ENCODE assay signal across 20 cellular contexts in the genomic region with DNA sequence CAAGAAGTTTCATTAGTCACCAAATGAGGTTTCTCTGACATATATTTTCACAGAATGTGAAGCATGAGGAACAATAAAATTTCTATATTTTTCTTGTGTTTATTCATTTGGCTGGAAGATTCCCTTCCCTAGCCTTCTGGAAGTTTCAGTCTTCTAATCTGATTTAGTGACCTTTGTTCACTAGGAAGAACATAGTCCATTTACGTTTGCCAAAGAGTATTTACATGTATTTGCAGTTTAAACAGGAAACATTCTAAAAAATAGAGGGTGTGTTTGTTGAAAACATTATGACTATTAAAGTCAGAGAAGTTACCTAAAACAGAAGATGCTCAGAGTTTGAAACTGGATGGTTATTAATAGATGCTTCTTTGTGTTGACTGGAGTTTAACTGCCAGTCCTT.
A peak's percentile ranks its signal among the peaks of the same experiment; 100 is the strongest.
DNase-seq lines count a peak whose midpoint lies in the region; ATAC-seq, FAIRE-seq and TF ChIP-seq lines count a peak whose summit lies in the region.
"Had no signal": no experiment of that assay in that cellular context is flagged by ENCODE, and none has a peak within 500 bp of the region (broad histone marks: within the 10 kb centered on the region; RNA-seq: fewer than 3 reads in every experiment).

No MANE protein-coding gene starts in this region.

- TF ChIP-seq EP300 in HepG2 (IDR thresholded peaks at IDR 0.05; ENCODE audit: low read depth in 2 of 2, low read length in 2 of 2) (peak in 1 of 2 experiments; percentile 7; a peak in 1 of 4 replicates), HepG2 (CRISPR knock-in tag; IDR thresholded peaks at IDR 0.05; ENCODE audit: borderline replicate concordance) (no peak)

- H3K27me3 ChIP-seq in HepG2 (ENCODE audit: control insufficient read depth in 1 of 2, insufficient read depth in 2 of 2, low read length in 2 of 2), result no peaks in the 10 kb centered on the region
- H3K27me3 ChIP-seq: BLaER1 treated with 17β-estradiol and CSF1 and Interleukin-3, amounts not matched to agents 10 nM and 100 nM had no signal

- no peak for FAIRE-seq in HepG2 (lab: Jason Lieb, UNC)
- FAIRE-seq: A549, D721Med, GM12878, GM12892, GM18507 had no signal

- H3K9ac ChIP-seq in HepG2 (ENCODE audit: insufficient read depth, low read depth, low read length), result no peak overlapping the region
- H3K9ac ChIP-seq: BLaER1 treated with 17β-estradiol and CSF1 and Interleukin-3, amounts not matched to agents 10 nM and 100 nM had no signal

- no peaks in the 10 kb centered on the region for H3K9me3 ChIP-seq in HepG2 (ENCODE audit: low read length)
- H3K9me3 ChIP-seq: A549; BLaER1 treated with 17β-estradiol and CSF1 and Interleukin-3, amounts not matched to agents 10 nM and 100 nM; Caco-2 had no signal

- H3K4me2 ChIP-seq in HepG2 (ENCODE audit: low read depth, low read length), result no peak overlapping the region
- H3K4me2 ChIP-seq: A549; BLaER1 treated with 17β-estradiol and CSF1 and Interleukin-3, amounts not matched to agents 10 nM and 100 nM had no signal

- no peaks in the 10 kb centered on the region for H3K79me2 ChIP-seq in HepG2 (ENCODE audit: insufficient read depth, low read length)

- TF ChIP-seq CTCF in HepG2 (CRISPR knock-in tag; IDR thresholded peaks at IDR 0.05), result no peak

- no TSS peak for BruUV-seq in HepG2 (replicated peaks; lab: Mats Ljungman, UMichigan)

- peaks cover 29% of the 10 kb centered on the region for H3K4me1 ChIP-seq in HepG2 (ENCODE audit: insufficient read depth, low read length)
- H3K4me1 ChIP-seq: A549; BLaER1 treated with 17β-estradiol and CSF1 and Interleukin-3, amounts not matched to agents 10 nM and 100 nM; Caco-2 had no signal

- POLR2A ChIA-PET in HepG2 (lab: Yijun Ruan, JAX), result no interaction called here

- peak; percentile 32; the same call in 1 of the 3 replicates for ATAC-seq in HepG2
- no peak for ATAC-seq in Right ventricle myocardium inferior
- ATAC-seq: A549; CD8-positive, alpha-beta T cell; GM12878 had no signal

- in situ Hi-C loops in HepG2 (cut with HindIII; ENCODE audit: extremely low pct_ligation_motif_present, low pct_unique_long_range_greater_than_20kb), result no loop called here

- H3K27ac ChIP-seq in HepG2 (ENCODE audit: extremely low read length, insufficient read depth, low read length) (no peak overlapping the region), substantia nigra (ENCODE audit: low read depth, low read length, poor library complexity, severe bottlenecking) (peak overlapping the region; percentile 61)
- H3K27ac ChIP-seq: 22Rv1; A549; BLaER1 treated with 17β-estradiol and CSF1 and Interleukin-3, amounts not matched to agents 10 nM and 100 nM; C4-2B had no signal

- H3K4me3 ChIP-seq in HepG2 (replicated peaks in 1 of 3; ENCODE audit: insufficient read depth in 1 of 3, low read depth in 2 of 3, low read length in 3 of 3), result no peak overlapping the region
- H3K4me3 ChIP-seq: A549; BLaER1 treated with 17β-estradiol and CSF1 and Interleukin-3, amounts not matched to agents 10 nM and 100 nM; GM12878 had no signal

- H3K36me3 ChIP-seq in HepG2 (replicated peaks in 1 of 2; ENCODE audit: control insufficient read depth in 1 of 2, insufficient read depth in 2 of 2, low read length in 2 of 2), result no peaks in the 10 kb centered on the region
- H3K36me3 ChIP-seq: BLaER1 treated with 17β-estradiol and CSF1 and Interleukin-3, amounts not matched to agents 10 nM and 100 nM had no signal

- TF ChIP-seq RAD21 in HepG2 (CRISPR knock-in tag; IDR thresholded peaks at IDR 0.05), result no peak

- CTCF ChIA-PET in HepG2 (lab: Yijun Ruan, JAX; ENCODE audit: low intra/inter-chr PET ratio, low total read pairs), result no interaction called here

- no peaks in the 10 kb centered on the region for H4K20me1 ChIP-seq in HepG2 (ENCODE audit: insufficient read depth, low read length)
- H4K20me1 ChIP-seq: BLaER1 treated with 17β-estradiol and CSF1 and Interleukin-3, amounts not matched to agents 10 nM and 100 nM had no signal

- WGBS in HepG2 (ENCODE audit: low lambda C conversion rate), result 0% methylated on average over 1 of the region's 1 CpG

- no peak for TF ChIP-seq POLR2A in HepG2 (IDR thresholded peaks at IDR 0.05; ENCODE audit: insufficient read depth in 1 of 2, low read depth in 2 of 2, low read length in 2 of 2)

- DNase-seq in EH (ENCODE audit: low read depth), result peak; percentile 29
- peak; percentile 9 for DNase-seq in HepG2 (ENCODE audit: low spot score)
- no peak for DNase-seq in substantia nigra (lab: John Stamatoyannopoulos, UW)
- no peak for DNase-seq in Right ventricle myocardium inferior (ENCODE audit: missing footprints)
- DNase-seq in NCI-H187 (lab: John Stamatoyannopoulos, UW), result no peak
- DNase-seq: AML-193; Caco-2; Calu3; CD4-positive, alpha-beta T cell; CD8-positive, alpha-beta T cell; EL; GDM1 had no signal

- no peak overlapping the region for H2AFZ ChIP-seq in HepG2 (ENCODE audit: low read length)

- intact Hi-C loops in HepG2 (cut with micrococcal nuclease; ENCODE audit: unreplicated experiment) (loop anchor here (10.0 kb wide), 1 partner anchor 138 kb away; no protein-coding TSS in a partner anchor), Right ventricle myocardium inferior (cut with DNase I) (no loop called here)

TF ChIP-seq in HepG2, 621 proteins besides CTCF, POLR2A, EP300 and RAD21 (continues in another document):
- TF ChIP-seq, protein P1, sequence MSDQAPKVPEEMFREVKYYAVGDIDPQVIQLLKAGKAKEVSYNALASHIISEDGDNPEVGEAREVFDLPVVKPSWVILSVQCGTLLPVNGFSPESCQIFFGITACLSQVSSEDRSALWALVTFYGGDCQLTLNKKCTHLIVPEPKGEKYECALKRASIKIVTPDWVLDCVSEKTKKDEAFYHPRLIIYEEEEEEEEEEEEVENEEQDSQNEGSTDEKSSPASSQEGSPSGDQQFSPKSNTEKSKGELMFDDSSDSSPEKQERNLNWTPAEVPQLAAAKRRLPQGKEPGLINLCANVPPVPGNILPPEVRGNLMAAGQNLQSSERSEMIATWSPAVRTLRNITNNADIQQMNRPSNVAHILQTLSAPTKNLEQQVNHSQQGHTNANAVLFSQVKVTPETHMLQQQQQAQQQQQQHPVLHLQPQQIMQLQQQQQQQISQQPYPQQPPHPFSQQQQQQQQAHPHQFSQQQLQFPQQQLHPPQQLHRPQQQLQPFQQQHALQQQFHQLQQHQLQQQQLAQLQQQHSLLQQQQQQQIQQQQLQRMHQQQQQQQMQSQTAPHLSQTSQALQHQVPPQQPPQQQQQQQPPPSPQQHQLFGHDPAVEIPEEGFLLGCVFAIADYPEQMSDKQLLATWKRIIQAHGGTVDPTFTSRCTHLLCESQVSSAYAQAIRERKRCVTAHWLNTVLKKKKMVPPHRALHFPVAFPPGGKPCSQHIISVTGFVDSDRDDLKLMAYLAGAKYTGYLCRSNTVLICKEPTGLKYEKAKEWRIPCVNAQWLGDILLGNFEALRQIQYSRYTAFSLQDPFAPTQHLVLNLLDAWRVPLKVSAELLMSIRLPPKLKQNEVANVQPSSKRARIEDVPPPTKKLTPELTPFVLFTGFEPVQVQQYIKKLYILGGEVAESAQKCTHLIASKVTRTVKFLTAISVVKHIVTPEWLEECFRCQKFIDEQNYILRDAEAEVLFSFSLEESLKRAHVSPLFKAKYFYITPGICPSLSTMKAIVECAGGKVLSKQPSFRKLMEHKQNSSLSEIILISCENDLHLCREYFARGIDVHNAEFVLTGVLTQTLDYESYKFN (CRISPR knock-in tag; conservative IDR thresholded peaks at IDR 0.05), result peak; percentile 51; the same call in 1 of the 2 replicates
- TF ChIP-seq MBD4 (IDR thresholded peaks at IDR 0.05; ENCODE audit: borderline replicate concordance, low read length) (no peak), FOXA3 (CRISPR knock-in tag; IDR thresholded peaks at IDR 0.05) (peak; percentile 35; the same call in 1 of the 2 replicates), MYNN (CRISPR knock-in tag; IDR thresholded peaks at IDR 0.05; ENCODE audit: low read depth) (no peak), CEBPB (IDR thresholded peaks at IDR 0.05; ENCODE audit: borderline replicate concordance, low read depth, low read length) (no peak), ZNF850 (CRISPR knock-in tag; conservative IDR thresholded peaks at IDR 0.05) (no peak), ELF3 (CRISPR knock-in tag; IDR thresholded peaks at IDR 0.05) (peak; percentile 59; the same call in 1 of the 2 replicates)
- TF ChIP-seq, protein P2, sequence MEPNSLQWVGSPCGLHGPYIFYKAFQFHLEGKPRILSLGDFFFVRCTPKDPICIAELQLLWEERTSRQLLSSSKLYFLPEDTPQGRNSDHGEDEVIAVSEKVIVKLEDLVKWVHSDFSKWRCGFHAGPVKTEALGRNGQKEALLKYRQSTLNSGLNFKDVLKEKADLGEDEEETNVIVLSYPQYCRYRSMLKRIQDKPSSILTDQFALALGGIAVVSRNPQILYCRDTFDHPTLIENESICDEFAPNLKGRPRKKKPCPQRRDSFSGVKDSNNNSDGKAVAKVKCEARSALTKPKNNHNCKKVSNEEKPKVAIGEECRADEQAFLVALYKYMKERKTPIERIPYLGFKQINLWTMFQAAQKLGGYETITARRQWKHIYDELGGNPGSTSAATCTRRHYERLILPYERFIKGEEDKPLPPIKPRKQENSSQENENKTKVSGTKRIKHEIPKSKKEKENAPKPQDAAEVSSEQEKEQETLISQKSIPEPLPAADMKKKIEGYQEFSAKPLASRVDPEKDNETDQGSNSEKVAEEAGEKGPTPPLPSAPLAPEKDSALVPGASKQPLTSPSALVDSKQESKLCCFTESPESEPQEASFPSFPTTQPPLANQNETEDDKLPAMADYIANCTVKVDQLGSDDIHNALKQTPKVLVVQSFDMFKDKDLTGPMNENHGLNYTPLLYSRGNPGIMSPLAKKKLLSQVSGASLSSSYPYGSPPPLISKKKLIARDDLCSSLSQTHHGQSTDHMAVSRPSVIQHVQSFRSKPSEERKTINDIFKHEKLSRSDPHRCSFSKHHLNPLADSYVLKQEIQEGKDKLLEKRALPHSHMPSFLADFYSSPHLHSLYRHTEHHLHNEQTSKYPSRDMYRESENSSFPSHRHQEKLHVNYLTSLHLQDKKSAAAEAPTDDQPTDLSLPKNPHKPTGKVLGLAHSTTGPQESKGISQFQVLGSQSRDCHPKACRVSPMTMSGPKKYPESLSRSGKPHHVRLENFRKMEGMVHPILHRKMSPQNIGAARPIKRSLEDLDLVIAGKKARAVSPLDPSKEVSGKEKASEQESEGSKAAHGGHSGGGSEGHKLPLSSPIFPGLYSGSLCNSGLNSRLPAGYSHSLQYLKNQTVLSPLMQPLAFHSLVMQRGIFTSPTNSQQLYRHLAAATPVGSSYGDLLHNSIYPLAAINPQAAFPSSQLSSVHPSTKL (CRISPR knock-in tag; IDR thresholded peaks at IDR 0.05), result 0 out of 2 replicates have a peak, but pooled peaks have one; percentile 38

Comparison
In these comparisons a context has a peak if more than half of its experiments do, and no peak if none do; other contexts are left out.
1. DNase-seq: peak in EH (single experiment) and HepG2 (single experiment); none in substantia nigra (0 of 49), Right ventricle myocardium inferior (single experiment) and NCI-H187 (0 of 2).